In genomic region chr15:83285979-83286553, GRCh38 we compare ENCODE assay signal across 12 cellular contexts. TPM values are rescaled to one million over a fixed set of nuclear protein-coding genes. Genes with fewer than 3 reads are reported as not detected.
A peak's percentile ranks its signal among the peaks of the same experiment; 100 is the strongest.
DNase-seq lines count a peak whose midpoint lies in the region; ATAC-seq, FAIRE-seq and TF ChIP-seq lines count a peak whose summit lies in the region.
"Had no signal": no experiment of that assay in that cellular context is flagged by ENCODE, and none has a peak within 500 bp of the region (broad histone marks: within the 10 kb centered on the region; RNA-seq: fewer than 3 reads in every experiment).

No MANE protein-coding gene starts in this region.

- peak overlapping the region; percentile 74 for H3K9ac ChIP-seq in skeletal muscle satellite cell (ENCODE audit: low read depth, low read length)

- peak overlapping the region; percentile 77 for H3K4me2 ChIP-seq in skeletal muscle satellite cell (ENCODE audit: low read length)

- TF ChIP-seq POLR2A in H54 (IDR thresholded peaks at IDR 0.05; ENCODE audit: low read depth, low read length) (no peak), GM12892 (IDR thresholded peaks at IDR 0.05; ENCODE audit: low read depth, low read length) (no peak)

- H3K36me3 ChIP-seq in skeletal muscle satellite cell (ENCODE audit: insufficient read depth, low read length): no peaks in the 10 kb centered on the region
- H3K36me3 ChIP-seq: gastrocnemius medialis, thoracic aorta had no signal

- ATAC-seq in T-helper 17 cell: no peak
- ATAC-seq in foreskin keratinocyte: peak; percentile 55
- ATAC-seq: gastrocnemius medialis had no signal

- H3K27me3 ChIP-seq in foreskin keratinocyte (no peaks in the 10 kb centered on the region), skeletal muscle satellite cell (ENCODE audit: control insufficient read depth, insufficient read depth, low read length) (no peaks in the 10 kb centered on the region)

- H3K4me1 ChIP-seq in foreskin keratinocyte: peaks cover 33% of the 10 kb centered on the region
- peaks cover 62% of the 10 kb centered on the region for H3K4me1 ChIP-seq in skeletal muscle satellite cell (ENCODE audit: control insufficient read depth, insufficient read depth, low read length)
- H3K4me1 ChIP-seq: gastrocnemius medialis had no signal

- FAIRE-seq in H54 (lab: Jason Lieb, UNC) (peak; percentile 48), GM12892 (lab: Jason Lieb, UNC) (no peak)

- no peak overlapping the region for H3K27ac Mint-ChIP-seq in T-helper 17 cell

- no peak overlapping the region for H3K4me3 ChIP-seq in skeletal muscle satellite cell (ENCODE audit: low read length)
- H3K4me3 ChIP-seq: gastrocnemius medialis, thoracic aorta had no signal

- H3K27ac ChIP-seq in foreskin keratinocyte: peak overlapping the region; percentile 98
- H3K27ac ChIP-seq: gastrocnemius medialis, thoracic aorta had no signal

- DNase-seq in H54 (ENCODE audit: insufficient read length, low spot score): peak; percentile 26
- no peak for DNase-seq in T-helper 17 cell
- peak; percentile 96 to 98 for DNase-seq in foreskin keratinocyte
- DNase-seq in NK-92 treated with Interleukin-12 subunit alpha and Interleukin-12 subunit beta, amount 100 ng/mL, for 24 hours (lab: John Stamatoyannopoulos, UW): no peak
- no peak for DNase-seq in GM12892 (ENCODE audit: insufficient read length)
- DNase-seq in NCI-H128 (lab: John Stamatoyannopoulos, UW; ENCODE audit: unreplicated experiment): no peak
- DNase-seq: activated naive CD4-positive, alpha-beta T cell treated with Interleukin-2 at 50 U/mL for 16 hours; gastrocnemius medialis; Kasumi-1; stimulated activated CD4-positive, alpha-beta T cell treated with anti-CD3 and anti-CD28 coated beads, Interleukin-4, amount 100 ng/mL, for 4 hours had no signal

- peaks cover 58% of the 10 kb centered on the region for H3K27me3 Mint-ChIP-seq in T-helper 17 cell

- no peaks in the 10 kb centered on the region for H3K9me3 ChIP-seq in T-helper 17 cell (ENCODE audit: control insufficient read depth, low read length, poor library complexity, severe bottlenecking)
- H3K9me3 ChIP-seq in skeletal muscle satellite cell (replicated peaks; ENCODE audit: low read length): no peaks in the 10 kb centered on the region
- H3K9me3 ChIP-seq: gastrocnemius medialis, thoracic aorta had no signal

- H3K36me3 Mint-ChIP-seq in T-helper 17 cell (ENCODE audit: low read depth): peaks cover 3% of the 10 kb centered on the region

- TF ChIP-seq CTCF in foreskin keratinocyte (conservative IDR thresholded peaks at IDR 0.05): no peak

- peaks cover 9% of the 10 kb centered on the region for H3K4me1 Mint-ChIP-seq in T-helper 17 cell

- H3K4me3 Mint-ChIP-seq in T-helper 17 cell: peak overlapping the region; percentile 43

RNA-seq across cellular contexts. Expression of gene BNC1, which starts 1.6 kb away (rescaled TPM):
- not detected for total RNA-seq in T-helper 17 cell
- total RNA-seq in foreskin keratinocyte: 140 and 167 TPM in 2 replicates
- polyA plus RNA-seq in foreskin keratinocyte: 44.4 and 45.4 TPM in 2 replicates
- 3.7 and 5.8 TPM in 2 replicates for total RNA-seq in skeletal muscle satellite cell (2012; rRNA removed)
- not detected for polyA plus RNA-seq in GM12892 (2012; ENCODE audit: missing spikeins)

Comparison
In these comparisons a context has a peak if more than half of its experiments do, and no peak if none do; other contexts are left out.
1. DNase-seq: peak in H54 (single experiment) and foreskin keratinocyte (2 of 2); none in T-helper 17 cell (0 of 3), NK-92 treated with Interleukin-12 subunit alpha and Interleukin-12 subunit beta, amount 100 ng/mL, for 24 hours (single experiment), GM12892 (single experiment) and NCI-H128 (single experiment).
2. RNA of gene BNC1, which starts 1.6 kb away (total RNA-seq): 140 to 167 TPM in foreskin keratinocyte; not detected in T-helper 17 cell; every median in the first group is over 100 times any median in the second.